ENCODE assay signal across 1 cellular context in the genomic region with DNA sequence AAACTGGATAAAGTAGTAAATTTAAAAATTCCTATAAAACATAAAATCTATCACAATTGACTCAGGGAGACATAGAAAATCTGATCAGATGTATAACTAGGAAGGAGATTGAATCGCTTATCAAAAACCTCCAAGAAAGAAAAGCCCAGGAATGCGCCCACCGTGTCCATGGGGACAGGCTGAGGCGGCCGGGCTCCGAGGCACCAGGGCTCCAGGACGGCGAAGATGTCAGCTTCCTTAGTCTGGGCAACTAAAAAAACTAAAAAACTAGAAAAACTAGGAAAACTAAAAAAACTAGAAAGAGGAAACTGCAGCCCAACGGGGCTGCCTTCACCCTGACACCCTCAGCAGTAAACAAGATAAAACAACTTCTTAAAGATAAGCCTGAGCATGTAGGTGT.
TF ChIP-seq lines count a peak whose summit lies in the region.

No MANE protein-coding gene starts in this region.

TF ChIP-seq in K562, 482 proteins besides CTCF, POLR2A, EP300 and RAD21 (continued from another document):
- TF ChIP-seq, protein P1, sequence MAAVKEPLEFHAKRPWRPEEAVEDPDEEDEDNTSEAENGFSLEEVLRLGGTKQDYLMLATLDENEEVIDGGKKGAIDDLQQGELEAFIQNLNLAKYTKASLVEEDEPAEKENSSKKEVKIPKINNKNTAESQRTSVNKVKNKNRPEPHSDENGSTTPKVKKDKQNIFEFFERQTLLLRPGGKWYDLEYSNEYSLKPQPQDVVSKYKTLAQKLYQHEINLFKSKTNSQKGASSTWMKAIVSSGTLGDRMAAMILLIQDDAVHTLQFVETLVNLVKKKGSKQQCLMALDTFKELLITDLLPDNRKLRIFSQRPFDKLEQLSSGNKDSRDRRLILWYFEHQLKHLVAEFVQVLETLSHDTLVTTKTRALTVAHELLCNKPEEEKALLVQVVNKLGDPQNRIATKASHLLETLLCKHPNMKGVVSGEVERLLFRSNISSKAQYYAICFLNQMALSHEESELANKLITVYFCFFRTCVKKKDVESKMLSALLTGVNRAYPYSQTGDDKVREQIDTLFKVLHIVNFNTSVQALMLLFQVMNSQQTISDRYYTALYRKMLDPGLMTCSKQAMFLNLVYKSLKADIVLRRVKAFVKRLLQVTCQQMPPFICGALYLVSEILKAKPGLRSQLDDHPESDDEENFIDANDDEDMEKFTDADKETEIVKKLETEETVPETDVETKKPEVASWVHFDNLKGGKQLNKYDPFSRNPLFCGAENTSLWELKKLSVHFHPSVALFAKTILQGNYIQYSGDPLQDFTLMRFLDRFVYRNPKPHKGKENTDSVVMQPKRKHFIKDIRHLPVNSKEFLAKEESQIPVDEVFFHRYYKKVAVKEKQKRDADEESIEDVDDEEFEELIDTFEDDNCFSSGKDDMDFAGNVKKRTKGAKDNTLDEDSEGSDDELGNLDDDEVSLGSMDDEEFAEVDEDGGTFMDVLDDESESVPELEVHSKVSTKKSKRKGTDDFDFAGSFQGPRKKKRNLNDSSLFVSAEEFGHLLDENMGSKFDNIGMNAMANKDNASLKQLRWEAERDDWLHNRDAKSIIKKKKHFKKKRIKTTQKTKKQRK (IDR thresholded peaks at IDR 0.05; ENCODE audit: borderline replicate concordance, low read depth, low read length) = no peak
